Comparison of ENCODE assay signal across 25 cellular contexts in the genomic region with DNA sequence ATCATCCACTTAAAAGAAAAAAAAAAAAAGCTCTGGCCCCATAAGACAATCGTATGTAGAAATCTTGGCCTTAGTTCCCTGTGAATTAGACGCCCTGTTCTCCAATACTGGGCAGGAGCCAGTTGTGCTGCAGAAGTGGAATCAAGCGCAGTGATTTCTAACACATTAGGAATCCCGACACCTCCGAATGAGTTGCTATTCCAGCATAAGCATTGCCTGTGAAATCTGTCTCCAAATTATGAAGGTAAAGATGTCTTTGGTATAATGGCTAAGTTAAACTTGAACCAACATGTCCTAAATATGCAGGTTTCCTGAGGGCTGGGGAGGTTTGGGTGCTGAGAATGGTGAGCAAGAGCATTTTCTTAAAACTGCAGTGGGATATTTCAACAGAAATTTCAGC.
"Had no signal": no experiment of that assay in that cellular context is flagged by ENCODE, and none has a peak within 500 bp of the region (broad histone marks: within the 10 kb centered on the region; RNA-seq: fewer than 3 reads in every experiment).

No MANE protein-coding gene starts in this region.

- H3K36me3 ChIP-seq: esophagus squamous epithelium, gastrocnemius medialis, left lung, neutrophil, pancreas, right lobe of liver, suprapubic skin, transverse colon, upper lobe of right lung, uterus had no signal

- ATAC-seq: gastrocnemius medialis; left lung; naive thymus-derived CD8-positive, alpha-beta T cell; pancreas; right lobe of liver; stimulated activated naive B cell treated with anti-CD40 and anti-IgM and Interleukin-4, amounts not matched to agents 10 μg/mL and 1 μg/mL and 100 μg/mL, for 72 hours; upper lobe of right lung had no signal

- H3K27me3 ChIP-seq: esophagus squamous epithelium, gastrocnemius medialis, neutrophil, pancreas, right lobe of liver, transverse colon, upper lobe of right lung, uterus had no signal

- H3K27ac ChIP-seq: esophagus squamous epithelium, gastrocnemius medialis, left lung, neutrophil, pancreas, right lobe of liver, suprapubic skin, transverse colon, upper lobe of right lung, uterus had no signal

- H3K9me3 Mint-ChIP-seq: naive thymus-derived CD8-positive, alpha-beta T cell; stimulated activated naive B cell treated with anti-CD40 and anti-IgM and Interleukin-4, amounts not matched to agents 10 μg/mL and 1 μg/mL and 100 μg/mL, for 72 hours; stimulated activated naive CD8-positive, alpha-beta T cell treated with anti-CD3 and anti-CD28 coated beads, Interleukin-15, Interleukin-2, amounts not matched to agents 100 ng/mL and 50 ng/mL, for 24 hours had no signal

- H3K36me3 Mint-ChIP-seq: naive thymus-derived CD8-positive, alpha-beta T cell; stimulated activated naive B cell treated with anti-CD40 and anti-IgM and Interleukin-4, amounts not matched to agents 10 μg/mL and 1 μg/mL and 100 μg/mL, for 72 hours had no signal

- DNase-seq: cerebellar nuclear complex; cortex of kidney; effector CD4-positive, alpha-beta T cell; esophagus squamous epithelium; gastrocnemius medialis; head of caudate nucleus; left cardiac atrium; left lung; mesendoderm; midbrain; naive thymus-derived CD8-positive, alpha-beta T cell; pancreas; retina; right lobe of liver; small intestine; stimulated activated CD4-positive, alpha-beta T cell treated with anti-CD3 and anti-CD28 coated beads, Interleukin-15, amount 100 ng/mL, for 24 hours; stimulated activated CD4-positive, alpha-beta T cell treated with anti-CD3 and anti-CD28 coated beads, Interleukin-2, amount 100 ng/mL, for 48 hours; stimulated activated naive B cell treated with anti-CD40 and anti-IgM and Interleukin-4, amounts not matched to agents 10 μg/mL and 1 μg/mL and 100 μg/mL, for 72 hours; transverse colon; upper lobe of right lung; uterus had no signal

- H3K9me3 ChIP-seq: esophagus squamous epithelium, gastrocnemius medialis, left lung, neutrophil, pancreas, right lobe of liver, suprapubic skin, transverse colon, upper lobe of right lung, uterus had no signal

- H3K27ac Mint-ChIP-seq: stimulated activated naive B cell treated with anti-CD40 and anti-IgM and Interleukin-4, amounts not matched to agents 10 μg/mL and 1 μg/mL and 100 μg/mL, for 72 hours; stimulated activated naive CD8-positive, alpha-beta T cell treated with anti-CD3 and anti-CD28 coated beads, Interleukin-15, Interleukin-2, amounts not matched to agents 100 ng/mL and 50 ng/mL, for 24 hours had no signal

- H3K4me3 ChIP-seq: esophagus squamous epithelium, gastrocnemius medialis, left lung, pancreas, right lobe of liver, suprapubic skin, transverse colon, upper lobe of right lung, uterus had no signal

- H3K4me1 Mint-ChIP-seq: naive thymus-derived CD8-positive, alpha-beta T cell; neural crest cell; stimulated activated naive B cell treated with anti-CD40 and anti-IgM and Interleukin-4, amounts not matched to agents 10 μg/mL and 1 μg/mL and 100 μg/mL, for 72 hours had no signal

- H3K4me1 ChIP-seq: gastrocnemius medialis, left lung, pancreas, right lobe of liver, upper lobe of right lung, uterus had no signal

- H3K4me3 Mint-ChIP-seq: naive thymus-derived CD8-positive, alpha-beta T cell; neural crest cell; stimulated activated naive B cell treated with anti-CD40 and anti-IgM and Interleukin-4, amounts not matched to agents 10 μg/mL and 1 μg/mL and 100 μg/mL, for 72 hours; stimulated activated naive CD8-positive, alpha-beta T cell treated with anti-CD3 and anti-CD28 coated beads, Interleukin-15, Interleukin-2, amounts not matched to agents 100 ng/mL and 50 ng/mL, for 24 hours had no signal
